Comparison of ENCODE assay signal across 16 cellular contexts in the genomic region with DNA sequence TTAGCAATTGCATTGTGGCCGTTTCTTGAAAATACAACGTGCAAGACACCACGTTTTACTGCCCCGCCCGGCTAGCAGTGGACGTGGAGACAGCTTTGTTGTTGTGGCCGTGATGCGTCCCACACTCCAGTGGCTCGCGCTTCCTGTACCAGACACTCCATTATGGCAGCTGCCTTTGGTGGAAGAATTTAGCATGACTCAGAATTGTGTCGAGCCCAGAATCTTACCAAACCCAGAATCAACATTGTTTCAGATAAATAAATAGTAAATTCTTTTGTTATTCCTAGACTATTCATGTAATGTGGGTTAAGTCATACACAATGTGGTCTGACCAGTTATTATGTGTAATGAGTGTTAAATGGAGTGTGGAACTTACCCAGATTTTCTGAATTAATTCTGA. TPM values are rescaled to one million over a fixed set of nuclear protein-coding genes. Genes with fewer than 3 reads are reported as not detected.
A peak's percentile ranks its signal among the peaks of the same experiment; 100 is the strongest.
DNase-seq lines count a peak whose midpoint lies in the region; ATAC-seq and TF ChIP-seq lines count a peak whose summit lies in the region.
"Had no signal": no experiment of that assay in that cellular context is flagged by ENCODE, and none has a peak within 500 bp of the region (broad histone marks: within the 10 kb centered on the region; RNA-seq: fewer than 3 reads in every experiment).

No MANE protein-coding gene starts in this region.

- H3K36me3 ChIP-seq in brain microvascular endothelial cell (replicated peaks) (no peaks in the 10 kb centered on the region), right lobe of liver (no peaks in the 10 kb centered on the region)

- ATAC-seq in HG02970 (IDR thresholded peaks at IDR 0.05; ENCODE audit: low FRiP score, unreplicated experiment), result no peak
- ATAC-seq in right lobe of liver, result no peak
- ATAC-seq: activated T-helper 17 cell treated with anti-CD3 and anti-CD28 coated beads, Interleukin-2, amount 50 U/mL, for 72 hours had no signal

- intact Hi-C loops in right lobe of liver (cut with DNase I), result no loop called here

- no peak overlapping the region for H3K4me3 ChIP-seq in brain microvascular endothelial cell (ENCODE audit: low read depth, low read length)
- no peak overlapping the region for H3K4me3 ChIP-seq in right lobe of liver
- H3K4me3 ChIP-seq: SK-N-MC had no signal

- WGBS in right lobe of liver (ENCODE audit: insufficient coverage, low coverage, low lambda C conversion rate, missing lambda C conversion rate), result no CpG with 5 or more reads among the region's 11 CpGs

- peaks cover 14% of the 10 kb centered on the region for H3K27me3 ChIP-seq in brain microvascular endothelial cell (replicated peaks)
- H3K27me3 ChIP-seq in right lobe of liver, result no peaks in the 10 kb centered on the region

- no peaks in the 10 kb centered on the region for H3K4me1 ChIP-seq in right lobe of liver

- TF ChIP-seq POLR2A in right lobe of liver (IDR thresholded peaks at IDR 0.05), result no peak

- H3K27ac ChIP-seq in brain microvascular endothelial cell (no peak overlapping the region), right lobe of liver (no peak overlapping the region)
- H3K27ac ChIP-seq: SK-N-MC had no signal

- no peaks in the 10 kb centered on the region for H3K9me3 ChIP-seq in right lobe of liver

- DNase-seq in COLO668 (lab: John Stamatoyannopoulos, UW; ENCODE audit: unreplicated experiment), result peak; percentile 30
- DNase-seq in M059J (ENCODE audit: low read depth), result peak; percentile 85
- peak; percentile 56 for DNase-seq in brain microvascular endothelial cell
- peak; percentile 93 for DNase-seq in kidney tubule cell (ENCODE audit: low spot score)
- no peak for DNase-seq in T-helper 9 cell
- no peak for DNase-seq in Ammon's horn (ENCODE audit: low spot score)
- DNase-seq in right lobe of liver, result no peak
- DNase-seq: activated CD4-positive, alpha-beta memory T cell treated with anti-CD3 and anti-CD28 coated beads, Interleukin-2, amount 10 ng/mL, durations not matched to agents 7 days and 5 days; amygdala; C1 segment of cervical spinal cord; midbrain; NCI-H2171 had no signal

- TF ChIP-seq CTCF in brain microvascular endothelial cell (IDR thresholded peaks at IDR 0.05; ENCODE audit: low read depth, low read length, missing control alignments), result no peak
- TF ChIP-seq CTCF in right lobe of liver (IDR thresholded peaks at IDR 0.05), result no peak

- in situ Hi-C loops in brain microvascular endothelial cell (cut with HindIII; ENCODE audit: low pct_ligation_motif_present, low sequenced_read_pairs), result no loop called here

RNA-seq across cellular contexts. Expression of gene S100P, which starts 25.3 kb away (rescaled TPM):
- total RNA-seq in M059J (2014; rRNA removed; shearing (Covaris generic)), result not detected in 2 replicates
- total RNA-seq in right lobe of liver, result 1 to 10 TPM in 4 of 6 experiments, under 1 TPM in 2; 0.59 to 6.3 (median 2.7) TPM
- total RNA-seq: osteocyte had no signal

RNA-seq across cellular contexts. Expression of gene MRFAP1, which starts 27.9 kb away (rescaled TPM):
- 121 and 163 TPM in 2 replicates for total RNA-seq in M059J (2014; rRNA removed; shearing (Covaris generic))
- 100 to 1,000 TPM; 103 to 166 (median 129) TPM for total RNA-seq in right lobe of liver

RNA-seq across cellular contexts. Expression of gene MRFAP1L1, which starts 41.3 kb away (rescaled TPM):
- 56.0 and 81.2 TPM in 2 replicates for total RNA-seq in M059J (2014; rRNA removed; shearing (Covaris generic))
- total RNA-seq in right lobe of liver, result 10 to 100 TPM; 18.9 to 30.7 (median 28.4) TPM

RNA-seq across cellular contexts. Expression of gene BLOC1S4, which starts 47.6 kb away (rescaled TPM):
- total RNA-seq in M059J (2014; rRNA removed; shearing (Covaris generic)), result 15.4 and 18.9 TPM in 2 replicates
- 1 to 10 TPM; 3.0 to 9.9 (median 6.6) TPM for total RNA-seq in right lobe of liver

Comparison
In these comparisons a context has a peak if more than half of its experiments do, and no peak if none do; other contexts are left out.
1. DNase-seq: peak in COLO668 (single experiment), M059J (single experiment), brain microvascular endothelial cell (single experiment) and kidney tubule cell (single experiment); none in T-helper 9 cell (single experiment), Ammon's horn (single experiment) and right lobe of liver (0 of 3).